Comparison of ENCODE assay signal across 19 cellular contexts in the genomic region with DNA sequence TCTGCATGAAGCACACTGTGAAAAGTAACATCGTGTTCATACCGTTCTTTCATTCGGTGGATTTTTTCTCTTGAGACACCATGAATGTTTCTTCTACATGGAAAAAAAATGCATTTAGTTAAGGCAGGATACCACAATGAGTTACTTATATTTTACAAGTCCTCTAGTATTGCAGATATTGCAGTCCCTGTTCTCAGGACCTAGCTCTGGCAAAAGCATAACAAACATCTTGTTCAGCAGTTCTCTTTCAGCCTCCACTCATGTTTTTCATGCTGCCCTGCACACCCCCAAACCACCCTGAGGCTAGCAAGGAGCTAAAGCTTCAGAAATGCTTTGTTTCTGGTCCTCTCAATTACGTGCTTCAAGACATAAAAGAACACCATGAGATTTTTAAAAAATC. TPM values are rescaled to one million over a fixed set of nuclear protein-coding genes. Genes with fewer than 3 reads are reported as not detected.
DNase-seq lines count a peak whose midpoint lies in the region; ATAC-seq and TF ChIP-seq lines count a peak whose summit lies in the region.
"Had no signal": no experiment of that assay in that cellular context is flagged by ENCODE, and none has a peak within 500 bp of the region (broad histone marks: within the 10 kb centered on the region; RNA-seq: fewer than 3 reads in every experiment).

No MANE protein-coding gene starts in this region.

- no peak overlapping the region for H3K4me3 ChIP-seq in neuronal stem cell (ENCODE audit: low read length in 2 of 2)
- H3K4me3 ChIP-seq: A549, BLaER1, GM12878 had no signal

- H3K4me1 ChIP-seq in neuronal stem cell (ENCODE audit: control insufficient read depth in 2 of 2, insufficient read depth in 1 of 2, low read depth in 1 of 2, low read length in 2 of 2): peaks cover 0 to 4% of the 10 kb centered on the region in 2 donors
- H3K4me1 ChIP-seq: A549 had no signal

- ATAC-seq in HG03571 (IDR thresholded peaks at IDR 0.05; ENCODE audit: unreplicated experiment): no peak
- no peak for ATAC-seq in natural killer cell
- ATAC-seq: A549, GM12878, HepG2 had no signal

- H4K91ac ChIP-seq in neuronal stem cell (ENCODE audit: low read depth, low read length, poor library complexity): no peak overlapping the region

- H3K18ac ChIP-seq in neuronal stem cell (ENCODE audit: low read length): no peak overlapping the region

- in situ Hi-C loops in SK-MEL-5 (cut with HindIII; ENCODE audit: low pct_unique_long_range_greater_than_20kb, low sequenced_read_pairs): no loop called here

- no peak overlapping the region for H3K27ac Mint-ChIP-seq in natural killer cell
- H3K27ac Mint-ChIP-seq: H9 had no signal

- no peak overlapping the region for H3K4me3 Mint-ChIP-seq in natural killer cell
- H3K4me3 Mint-ChIP-seq: CD14-positive monocyte; CD4-positive, alpha-beta memory T cell; H9 had no signal

- H3K14ac ChIP-seq in neuronal stem cell (ENCODE audit: low read length): no peak overlapping the region

- H3K4me2 ChIP-seq in neuronal stem cell (ENCODE audit: insufficient read depth, low read length, poor library complexity, severe bottlenecking): no peak overlapping the region
- H3K4me2 ChIP-seq: A549, BLaER1 had no signal

- WGBS in neuronal stem cell (ENCODE audit: extremely low coverage in 2 of 2, insufficient read length in 2 of 2, insufficient replicate concordance in 1 of 2), 2 donors: no CpG with 5 or more reads among the region's 4 CpGs

- no peak overlapping the region for H3K27ac ChIP-seq in neuronal stem cell (replicated peaks; ENCODE audit: low read length)
- H3K27ac ChIP-seq: 22Rv1, A549, BLaER1 had no signal

- no peak overlapping the region for H2BK15ac ChIP-seq in neuronal stem cell (ENCODE audit: low read length)

- peaks cover 0 to 4% of the 10 kb centered on the region in 2 donors for H3K4me1 Mint-ChIP-seq in natural killer cell
- H3K4me1 Mint-ChIP-seq: CD14-positive monocyte had no signal

- H3K79me1 ChIP-seq in neuronal stem cell (ENCODE audit: low read depth, low read length): no peaks in the 10 kb centered on the region

- H3K9me3 ChIP-seq in neuronal stem cell (replicated peaks in 1 of 2; ENCODE audit: control insufficient read depth in 2 of 2, insufficient read depth in 1 of 2, low read depth in 1 of 2, low read length in 2 of 2): no peaks in the 10 kb centered on the region
- H3K9me3 ChIP-seq: A549, BLaER1 had no signal

- no peak overlapping the region for H2BK12ac ChIP-seq in neuronal stem cell (ENCODE audit: low read length)

- H3K23ac ChIP-seq in neuronal stem cell (ENCODE audit: low read depth, low read length, poor library complexity): no peak overlapping the region

- H3K9me3 Mint-ChIP-seq in natural killer cell: no peaks in the 10 kb centered on the region
- H3K9me3 Mint-ChIP-seq: CD14-positive monocyte; CD4-positive, alpha-beta memory T cell; H9 had no signal

- intact Hi-C loops in natural killer cell (cut with micrococcal nuclease): no loop called here

- H3K36me3 ChIP-seq in neuronal stem cell (replicated peaks in 1 of 2; ENCODE audit: control insufficient read depth in 2 of 2, insufficient read depth in 2 of 2, low read length in 2 of 2): peaks cover 1 to 31% of the 10 kb centered on the region in 2 donors

- DNase-seq in Ammon's horn (ENCODE audit: low spot score): peak; percentile 28
- peak; percentile 21 for DNase-seq in SK-MEL-5 (ENCODE audit: low read depth, low spot score)
- peak; percentile 55 for DNase-seq in epidermal melanocyte (ENCODE audit: insufficient read length, low spot score)
- no peak for DNase-seq in neuronal stem cell (ENCODE audit: low spot score)
- DNase-seq in GF-D8 (lab: John Stamatoyannopoulos, UW): no peak
- no peak for DNase-seq in islet precursor cell
- DNase-seq in natural killer cell: no peak
- DNase-seq: AML-193; Calu3; CD4-positive, alpha-beta memory T cell; DMS79 treated with DMSO at 0.1 percent for 48 hours; H9 had no signal

- H2BK120ac ChIP-seq in neuronal stem cell (ENCODE audit: low read depth, low read length): no peak overlapping the region

- H2BK5ac ChIP-seq in neuronal stem cell (ENCODE audit: low read length): no peak overlapping the region

- H3K27me3 ChIP-seq in neuronal stem cell (ENCODE audit: control insufficient read depth in 3 of 3, insufficient read depth in 3 of 3, low read depth in 1 of 3, low read length in 3 of 3): no peaks in the 10 kb centered on the region
- H3K27me3 ChIP-seq: BLaER1 had no signal

- no peak overlapping the region for H3K9ac ChIP-seq in neuronal stem cell (ENCODE audit: low read depth, low read length, poor library complexity)
- H3K9ac ChIP-seq: BLaER1 had no signal

- no peak overlapping the region for H4K8ac ChIP-seq in neuronal stem cell (ENCODE audit: low read depth, low read length)

- H3K4ac ChIP-seq in neuronal stem cell (ENCODE audit: low read length): no peak overlapping the region

- peak overlapping the region; percentile 5 for H2AFZ ChIP-seq in neuronal stem cell (ENCODE audit: low read length)

- peaks cover 17% of the 10 kb centered on the region for H3K36me3 Mint-ChIP-seq in natural killer cell

- TF ChIP-seq CTCF in natural killer cell (IDR thresholded peaks at IDR 0.05): no peak

- H3K27me3 Mint-ChIP-seq in natural killer cell (ENCODE audit: low read depth in 2 of 2): no peaks in the 10 kb centered on the region
- H3K27me3 Mint-ChIP-seq: CD4-positive, alpha-beta memory T cell had no signal

- H2AK5ac ChIP-seq in neuronal stem cell (ENCODE audit: low read depth, low read length): no peak overlapping the region

RNA-seq across cellular contexts. Expression of a gene that starts 24.8 kb away (rescaled TPM):
- 0.21 and 0.29 TPM in 2 replicates for total RNA-seq in SK-MEL-5 (2014; rRNA removed; shearing (Covaris generic))
- 0.15 TPM in 1 of 2 replicates, not detected in the other for polyA plus RNA-seq in SK-MEL-5 (2015; cell fraction: cytosol; rRNA removed)
- 1.5 and 2.8 TPM in 2 replicates for polyA plus RNA-seq in SK-MEL-5 (2015; cell fraction: nucleus; rRNA removed)
- polyA plus RNA-seq in neuronal stem cell (2013, experiment 1 of 2): 1.9 TPM
- 2.0 TPM for polyA plus RNA-seq in neuronal stem cell (2013, experiment 2 of 2)
- 10 to 100 TPM; 52.1 to 82.9 (median 75.4) TPM for total RNA-seq in natural killer cell

Comparison
In these comparisons a context has a peak if more than half of its experiments do, and no peak if none do; other contexts are left out.
1. DNase-seq: peak in Ammon's horn (single experiment), SK-MEL-5 (single experiment) and epidermal melanocyte (single experiment); none in neuronal stem cell (single experiment), GF-D8 (single experiment), islet precursor cell (single experiment) and natural killer cell (single experiment).
2. RNA of a gene that starts 24.8 kb away (total RNA-seq): 52.1 to 82.9 TPM in natural killer cell; 0.21 to 0.29 TPM in SK-MEL-5; every median in the first group is over 10 times any median in the second.